1 cellular context compared by ENCODE assay signal in genomic region chr19:6164906-6165531, GRCh38.
A peak's percentile ranks its signal among the peaks of the same experiment; 100 is the strongest.
TF ChIP-seq lines count a peak whose summit lies in the region.

No MANE protein-coding gene starts in this region.

TF ChIP-seq in K562, 482 proteins besides CTCF, POLR2A, EP300 and RAD21 (continued from another document):
- TF ChIP-seq ZNF318 (IDR thresholded peaks at IDR 0.05; ENCODE audit: borderline replicate concordance in 1 of 2, low read depth in 1 of 2) (no peak), THAP12 (CRISPR knock-in tag; IDR thresholded peaks at IDR 0.05) (no peak), ZNF274 (IDR thresholded peaks at IDR 0.05; ENCODE audit: borderline replicate concordance, low read depth, low read length) (no peak), USF1 (CRISPR knock-in tag; IDR thresholded peaks at IDR 0.05) (peak; percentile 66), ZZZ3 (IDR thresholded peaks at IDR 0.05) (no peak), USF2 (CRISPR knock-in tag; IDR thresholded peaks at IDR 0.05) (peak; percentile 63), CCNT2 (IDR thresholded peaks at IDR 0.05; ENCODE audit: borderline replicate concordance, extremely low read depth, insufficient read length, low read depth, low read length) (no peak), ZNF592 (IDR thresholded peaks at IDR 0.05) (no peak), HCFC1 (IDR thresholded peaks at IDR 0.05; ENCODE audit: low read depth, low read length) (no peak), ZBTB11 (CRISPR knock-in tag; IDR thresholded peaks at IDR 0.05) (no peak), ZNF436 (CRISPR knock-in tag; IDR thresholded peaks at IDR 0.05) (no peak), CBFA2T3 (IDR thresholded peaks at IDR 0.05) (no peak), GABPA (tag; conservative IDR thresholded peaks at IDR 0.05; ENCODE audit: low read depth) (no peak), THRB (CRISPR knock-in tag; conservative IDR thresholded peaks at IDR 0.05) (no peak), YBX1 (IDR thresholded peaks at IDR 0.05) (no peak), RAD51 (IDR thresholded peaks at IDR 0.05; ENCODE audit: borderline replicate concordance, low read depth) (peak; percentile 60)
